ENCODE assay signal across 30 cellular contexts in the genomic region with DNA sequence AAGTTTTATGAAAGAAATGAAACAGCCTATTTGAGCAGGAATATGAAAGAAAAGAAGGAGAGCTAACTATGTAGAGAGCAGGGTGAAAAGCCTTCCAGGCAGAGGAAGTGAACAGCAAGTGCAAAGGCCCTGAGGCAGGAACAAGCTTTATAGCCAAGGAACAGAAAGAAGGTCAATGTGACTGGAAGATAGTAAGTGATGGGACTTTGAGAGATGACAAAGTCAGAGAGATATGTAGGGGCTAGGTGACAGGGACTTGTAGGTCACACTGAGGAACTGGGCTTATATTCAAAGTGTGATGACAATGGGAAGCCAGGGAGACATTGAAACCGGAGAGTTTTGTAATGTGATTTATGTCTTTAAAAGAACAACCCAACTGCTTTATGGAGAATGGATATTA. TPM values are rescaled to one million over a fixed set of nuclear protein-coding genes. Genes with fewer than 3 reads are reported as not detected.
"Had no signal": no experiment of that assay in that cellular context is flagged by ENCODE, and none has a peak within 500 bp of the region (broad histone marks: within the 10 kb centered on the region; RNA-seq: fewer than 3 reads in every experiment).

No MANE protein-coding gene starts in this region.

- H3K9me3 ChIP-seq: breast epithelium, heart left ventricle, right atrium auricular region, spleen, transverse colon had no signal

- H3K79me2 ChIP-seq: parathyroid adenoma had no signal

- H3K9me3 Mint-ChIP-seq: activated CD4-positive, alpha-beta memory T cell treated with anti-CD3 and anti-CD28 coated beads, Interleukin-2, amount 10 ng/mL, durations not matched to agents 7 days and 5 days; activated CD4-positive, alpha-beta T cell treated with anti-CD3 and anti-CD28 coated beads, Interleukin-2, amount 10 ng/mL, durations not matched to agents 7 days and 5 days; activated naive CD8-positive, alpha-beta T cell treated with anti-CD3 and anti-CD28 coated beads, Interleukin-2, amount 50 U/mL, for 24 hours; activated T-cell treated with anti-CD3 and anti-CD28 coated beads, Interleukin-2, amount 50 U/mL, for 4 hours; activated T-helper 17 cell treated with anti-CD3 and anti-CD28 coated beads, Interleukin-2, amount 50 U/mL, for 72 hours; mesothelial cell of epicardium had no signal

- H2AFZ ChIP-seq: parathyroid adenoma had no signal

- H3K27ac Mint-ChIP-seq: activated CD4-positive, alpha-beta memory T cell treated with anti-CD3 and anti-CD28 coated beads, Interleukin-2, amount 10 ng/mL, durations not matched to agents 7 days and 5 days; activated CD4-positive, alpha-beta T cell treated with anti-CD3 and anti-CD28 coated beads, Interleukin-2, amount 10 ng/mL, durations not matched to agents 7 days and 5 days; activated naive CD8-positive, alpha-beta T cell treated with anti-CD3 and anti-CD28 coated beads, Interleukin-2, amount 50 U/mL, for 24 hours; activated T-helper 17 cell treated with anti-CD3 and anti-CD28 coated beads, Interleukin-2, amount 50 U/mL, for 72 hours; immature natural killer cell; mesothelial cell of epicardium; naive B cell; T-helper 17 cell had no signal

- H3K36me3 Mint-ChIP-seq: immature natural killer cell, mesothelial cell of epicardium, naive B cell had no signal

- H3K27me3 ChIP-seq: breast epithelium, heart left ventricle, right atrium auricular region had no signal

- H3K36me3 ChIP-seq: breast epithelium, heart left ventricle, right atrium auricular region, spleen, transverse colon, WERI-Rb-1 had no signal

- DNase-seq: activated CD4-positive, alpha-beta memory T cell treated with anti-CD3 and anti-CD28 coated beads, Interleukin-2, amount 10 ng/mL, durations not matched to agents 7 days and 5 days; activated CD4-positive, alpha-beta T cell treated with anti-CD3 and anti-CD28 coated beads, Interleukin-2, amount 10 ng/mL, durations not matched to agents 7 days and 5 days; activated CD4-positive, CD25-positive, alpha-beta regulatory T cell treated with anti-CD3 and anti-CD28 coated beads, Interleukin-2, amount 50 U/mL, for 72 hours; activated gamma-delta T cell treated with Interleukin-2 at 50 U/mL for 16 hours; activated naive CD4-positive, alpha-beta T cell treated with anti-CD3 and anti-CD28 coated beads, Interleukin-2, amount 50 U/mL, for 16 hours; activated naive CD8-positive, alpha-beta T cell treated with anti-CD3 and anti-CD28 coated beads, Interleukin-2, amount 50 U/mL, for 24 hours; activated T-cell treated with anti-CD3 and anti-CD28 coated beads, Interleukin-2, amount 50 U/mL, for 4 hours; amygdala; central memory CD4-positive, alpha-beta T cell; dermis blood vessel endothelial cell; effector CD4-positive, alpha-beta T cell; foreskin fibroblast; heart left ventricle; hypothalamus; immature natural killer cell; kidney; left colon; mammary epithelial cell; naive B cell; spleen; stimulated activated naive CD4-positive, alpha-beta T cell; T-helper 17 cell; T1000; transverse colon; WERI-Rb-1 had no signal

- H3K27ac ChIP-seq: breast epithelium, parathyroid adenoma, right atrium auricular region, spleen, transverse colon, WERI-Rb-1 had no signal

- H3K4me3 ChIP-seq: breast epithelium, heart left ventricle, right atrium auricular region, spleen, transverse colon had no signal

- H3K4me1 ChIP-seq: breast epithelium, parathyroid adenoma, right atrium auricular region, spleen, transverse colon had no signal

- ATAC-seq: activated naive CD8-positive, alpha-beta T cell treated with anti-CD3 and anti-CD28 coated beads, Interleukin-2, amount 50 U/mL, for 24 hours; activated T-cell treated with anti-CD3 and anti-CD28 coated beads, Interleukin-2, amount 50 U/mL, for 4 hours; activated T-helper 17 cell treated with anti-CD3 and anti-CD28 coated beads, Interleukin-2, amount 50 U/mL, for 72 hours; left colon; T-helper 17 cell had no signal

- H3K4me3 Mint-ChIP-seq: activated CD4-positive, alpha-beta memory T cell treated with anti-CD3 and anti-CD28 coated beads, Interleukin-2, amount 10 ng/mL, durations not matched to agents 7 days and 5 days; activated CD4-positive, alpha-beta T cell treated with anti-CD3 and anti-CD28 coated beads, Interleukin-2, amount 10 ng/mL, durations not matched to agents 7 days and 5 days; activated naive CD8-positive, alpha-beta T cell treated with anti-CD3 and anti-CD28 coated beads, Interleukin-2, amount 50 U/mL, for 24 hours; activated T-cell treated with anti-CD3 and anti-CD28 coated beads, Interleukin-2, amount 50 U/mL, for 4 hours; activated T-helper 17 cell treated with anti-CD3 and anti-CD28 coated beads, Interleukin-2, amount 50 U/mL, for 72 hours; immature natural killer cell; mesothelial cell of epicardium; naive B cell; T-helper 17 cell had no signal

- H3K4me1 Mint-ChIP-seq: activated CD4-positive, alpha-beta memory T cell treated with anti-CD3 and anti-CD28 coated beads, Interleukin-2, amount 10 ng/mL, durations not matched to agents 7 days and 5 days; activated CD4-positive, alpha-beta T cell treated with anti-CD3 and anti-CD28 coated beads, Interleukin-2, amount 10 ng/mL, durations not matched to agents 7 days and 5 days; activated naive CD8-positive, alpha-beta T cell treated with anti-CD3 and anti-CD28 coated beads, Interleukin-2, amount 50 U/mL, for 24 hours; activated T-helper 17 cell treated with anti-CD3 and anti-CD28 coated beads, Interleukin-2, amount 50 U/mL, for 72 hours; immature natural killer cell; naive B cell; T-helper 17 cell had no signal

RNA-seq across cellular contexts. Expression of gene PRRX1, which starts 18.9 kb away (rescaled TPM):
- total RNA-seq: activated CD4-positive, alpha-beta memory T cell treated with anti-CD3 and anti-CD28 coated beads, Interleukin-2, amount 10 ng/mL, durations not matched to agents 7 days and 5 days; activated CD4-positive, alpha-beta T cell treated with anti-CD3 and anti-CD28 coated beads, Interleukin-2, amount 10 ng/mL, durations not matched to agents 7 days and 5 days; activated T-cell treated with anti-CD3 and anti-CD28 coated beads, Interleukin-2, amount 50 U/mL, for 4 hours; activated T-helper 17 cell treated with anti-CD3 and anti-CD28 coated beads, Interleukin-2, amount 50 U/mL, for 72 hours; T-helper 17 cell had no signal
- polyA plus RNA-seq: immature natural killer cell had no signal
